In the genomic region with DNA sequence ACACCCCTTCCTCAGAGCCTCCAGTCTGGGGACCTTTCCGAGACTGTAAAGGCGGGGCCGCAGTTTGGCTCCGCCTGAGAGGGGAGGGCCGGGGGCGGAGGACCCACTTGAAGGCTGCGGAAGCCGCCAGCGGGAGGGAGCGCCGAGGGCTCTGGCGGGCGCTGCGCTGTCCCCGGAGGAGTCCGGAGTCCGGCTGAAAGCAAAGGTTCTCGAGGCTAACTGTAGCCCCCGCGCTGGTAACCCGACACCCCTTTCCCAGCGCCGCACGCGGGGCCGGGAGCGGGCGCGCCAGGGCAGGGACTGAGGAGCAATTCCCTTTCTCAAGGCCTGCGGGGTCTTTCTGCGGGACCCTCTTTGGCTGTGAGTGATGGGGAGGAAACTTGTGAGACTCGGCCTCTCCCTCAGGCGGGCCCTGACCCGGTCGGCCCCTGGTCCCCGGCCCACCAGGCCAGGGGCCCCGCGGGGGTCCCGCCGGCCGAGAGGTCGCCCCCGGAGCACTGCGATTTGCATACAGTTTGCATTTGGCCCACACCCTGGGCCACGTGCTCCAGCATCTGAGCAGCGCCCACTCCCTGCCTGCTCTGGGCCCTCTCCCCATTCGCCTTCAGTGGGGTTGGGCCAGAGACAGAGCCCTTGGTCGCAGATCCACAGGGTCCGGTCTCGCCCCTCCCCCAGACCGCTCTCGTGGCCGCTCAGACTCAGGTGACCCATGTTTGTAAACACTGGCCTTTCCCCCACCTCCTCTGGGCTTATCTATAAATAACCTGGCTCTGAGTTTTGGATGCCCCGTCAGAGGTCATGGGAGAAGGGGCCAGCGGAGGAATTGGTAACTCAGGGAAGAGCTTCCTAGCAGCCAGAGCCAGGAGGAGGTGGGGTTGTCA, we compare ENCODE assay signal across 1 cellular context.
TF ChIP-seq lines count a peak whose summit lies in the region.

No MANE protein-coding gene starts in this region.

TF ChIP-seq in HepG2, 621 proteins besides CTCF, POLR2A, EP300 and RAD21 (continued from another document and continues in another):
- TF ChIP-seq, protein P1, sequence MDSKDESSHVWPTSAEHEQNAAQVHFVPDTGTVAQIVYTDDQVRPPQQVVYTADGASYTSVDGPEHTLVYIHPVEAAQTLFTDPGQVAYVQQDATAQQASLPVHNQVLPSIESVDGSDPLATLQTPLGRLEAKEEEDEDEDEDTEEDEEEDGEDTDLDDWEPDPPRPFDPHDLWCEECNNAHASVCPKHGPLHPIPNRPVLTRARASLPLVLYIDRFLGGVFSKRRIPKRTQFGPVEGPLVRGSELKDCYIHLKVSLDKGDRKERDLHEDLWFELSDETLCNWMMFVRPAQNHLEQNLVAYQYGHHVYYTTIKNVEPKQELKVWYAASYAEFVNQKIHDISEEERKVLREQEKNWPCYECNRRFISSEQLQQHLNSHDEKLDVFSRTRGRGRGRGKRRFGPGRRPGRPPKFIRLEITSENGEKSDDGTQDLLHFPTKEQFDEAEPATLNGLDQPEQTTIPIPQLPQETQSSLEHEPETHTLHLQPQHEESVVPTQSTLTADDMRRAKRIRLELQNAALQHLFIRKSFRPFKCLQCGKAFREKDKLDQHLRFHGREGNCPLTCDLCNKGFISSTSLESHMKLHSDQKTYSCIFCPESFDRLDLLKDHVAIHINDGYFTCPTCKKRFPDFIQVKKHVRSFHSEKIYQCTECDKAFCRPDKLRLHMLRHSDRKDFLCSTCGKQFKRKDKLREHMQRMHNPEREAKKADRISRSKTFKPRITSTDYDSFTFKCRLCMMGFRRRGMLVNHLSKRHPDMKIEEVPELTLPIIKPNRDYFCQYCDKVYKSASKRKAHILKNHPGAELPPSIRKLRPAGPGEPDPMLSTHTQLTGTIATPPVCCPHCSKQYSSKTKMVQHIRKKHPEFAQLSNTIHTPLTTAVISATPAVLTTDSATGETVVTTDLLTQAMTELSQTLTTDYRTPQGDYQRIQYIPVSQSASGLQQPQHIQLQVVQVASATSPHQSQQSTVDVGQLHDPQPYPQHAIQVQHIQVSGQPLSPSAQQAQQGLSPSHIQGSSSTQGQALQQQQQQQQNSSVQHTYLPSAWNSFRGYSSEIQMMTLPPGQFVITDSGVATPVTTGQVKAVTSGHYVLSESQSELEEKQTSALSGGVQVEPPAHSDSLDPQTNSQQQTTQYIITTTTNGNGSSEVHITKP (CRISPR knock-in tag; IDR thresholded peaks at IDR 0.05; ENCODE audit: low read depth): no peak
- TF ChIP-seq RBAK (CRISPR knock-in tag; IDR thresholded peaks at IDR 0.05): no peak
- no peak for TF ChIP-seq MATR3 (CRISPR knock-in tag; IDR thresholded peaks at IDR 0.05)
- no peak; the same call in 1 of the 2 replicates for TF ChIP-seq ZIK1 (CRISPR knock-in tag; IDR thresholded peaks at IDR 0.05; ENCODE audit: borderline replicate concordance, low read depth)
- no peak for TF ChIP-seq TP53 (CRISPR knock-in tag; conservative IDR thresholded peaks at IDR 0.05)
- no peak; the same call in 1 of the 2 replicates for TF ChIP-seq MYNN (CRISPR knock-in tag; IDR thresholded peaks at IDR 0.05; ENCODE audit: low read depth)
- TF ChIP-seq, protein P2, sequence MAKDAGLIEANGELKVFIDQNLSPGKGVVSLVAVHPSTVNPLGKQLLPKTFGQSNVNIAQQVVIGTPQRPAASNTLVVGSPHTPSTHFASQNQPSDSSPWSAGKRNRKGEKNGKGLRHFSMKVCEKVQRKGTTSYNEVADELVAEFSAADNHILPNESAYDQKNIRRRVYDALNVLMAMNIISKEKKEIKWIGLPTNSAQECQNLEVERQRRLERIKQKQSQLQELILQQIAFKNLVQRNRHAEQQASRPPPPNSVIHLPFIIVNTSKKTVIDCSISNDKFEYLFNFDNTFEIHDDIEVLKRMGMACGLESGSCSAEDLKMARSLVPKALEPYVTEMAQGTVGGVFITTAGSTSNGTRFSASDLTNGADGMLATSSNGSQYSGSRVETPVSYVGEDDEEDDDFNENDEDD (CRISPR knock-in tag; IDR thresholded peaks at IDR 0.05; ENCODE audit: borderline replicate concordance): peak; percentile 58; the same call in 1 of the 2 replicates
- no peak for TF ChIP-seq TCF7L2 (IDR thresholded peaks at IDR 0.05; ENCODE audit: low read depth, low read length)
- TF ChIP-seq, protein P3, sequence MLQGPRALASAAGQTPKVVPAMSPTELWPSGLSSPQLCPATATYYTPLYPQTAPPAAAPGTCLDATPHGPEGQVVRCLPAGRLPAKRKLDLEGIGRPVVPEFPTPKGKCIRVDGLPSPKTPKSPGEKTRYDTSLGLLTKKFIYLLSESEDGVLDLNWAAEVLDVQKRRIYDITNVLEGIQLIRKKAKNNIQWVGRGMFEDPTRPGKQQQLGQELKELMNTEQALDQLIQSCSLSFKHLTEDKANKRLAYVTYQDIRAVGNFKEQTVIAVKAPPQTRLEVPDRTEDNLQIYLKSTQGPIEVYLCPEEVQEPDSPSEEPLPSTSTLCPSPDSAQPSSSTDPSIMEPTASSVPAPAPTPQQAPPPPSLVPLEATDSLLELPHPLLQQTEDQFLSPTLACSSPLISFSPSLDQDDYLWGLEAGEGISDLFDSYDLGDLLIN (CRISPR knock-in tag; IDR thresholded peaks at IDR 0.05; ENCODE audit: borderline replicate concordance): no peak
- peak; percentile 35 for TF ChIP-seq PHF8 (CRISPR knock-in tag; IDR thresholded peaks at IDR 0.05)
- TF ChIP-seq, protein P4, sequence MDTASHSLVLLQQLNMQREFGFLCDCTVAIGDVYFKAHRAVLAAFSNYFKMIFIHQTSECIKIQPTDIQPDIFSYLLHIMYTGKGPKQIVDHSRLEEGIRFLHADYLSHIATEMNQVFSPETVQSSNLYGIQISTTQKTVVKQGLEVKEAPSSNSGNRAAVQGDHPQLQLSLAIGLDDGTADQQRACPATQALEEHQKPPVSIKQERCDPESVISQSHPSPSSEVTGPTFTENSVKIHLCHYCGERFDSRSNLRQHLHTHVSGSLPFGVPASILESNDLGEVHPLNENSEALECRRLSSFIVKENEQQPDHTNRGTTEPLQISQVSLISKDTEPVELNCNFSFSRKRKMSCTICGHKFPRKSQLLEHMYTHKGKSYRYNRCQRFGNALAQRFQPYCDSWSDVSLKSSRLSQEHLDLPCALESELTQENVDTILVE (CRISPR knock-in tag; IDR thresholded peaks at IDR 0.05): no peak
- TF ChIP-seq ZFY (CRISPR knock-in tag; IDR thresholded peaks at IDR 0.05): peak; percentile 67
- TF ChIP-seq ZNF296 (CRISPR knock-in tag; conservative IDR thresholded peaks at IDR 0.05): no peak
- TF ChIP-seq, protein P5, sequence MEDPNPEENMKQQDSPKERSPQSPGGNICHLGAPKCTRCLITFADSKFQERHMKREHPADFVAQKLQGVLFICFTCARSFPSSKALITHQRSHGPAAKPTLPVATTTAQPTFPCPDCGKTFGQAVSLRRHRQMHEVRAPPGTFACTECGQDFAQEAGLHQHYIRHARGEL (CRISPR knock-in tag; IDR thresholded peaks at IDR 0.05): no peak
- TF ChIP-seq ZNF44 (CRISPR knock-in tag; IDR thresholded peaks at IDR 0.05): no peak
- TF ChIP-seq ZNF891 (CRISPR knock-in tag; IDR thresholded peaks at IDR 0.05): no peak
- no peak for TF ChIP-seq ZNF34 (CRISPR knock-in tag; IDR thresholded peaks at IDR 0.05; ENCODE audit: borderline replicate concordance)
- no peak for TF ChIP-seq ZNF224 (CRISPR knock-in tag; IDR thresholded peaks at IDR 0.05)
- TF ChIP-seq KMT2A (CRISPR knock-in tag; IDR thresholded peaks at IDR 0.05): no peak
- peak; percentile 67; the same call in 1 of the 2 replicates for TF ChIP-seq ZNF232 (CRISPR knock-in tag; IDR thresholded peaks at IDR 0.05; ENCODE audit: borderline replicate concordance)
- peak; percentile 58; the same call in 1 of the 2 replicates for TF ChIP-seq MAZ (IDR thresholded peaks at IDR 0.05; ENCODE audit: borderline replicate concordance, low read depth, low read length)
- TF ChIP-seq MAZ (CRISPR knock-in tag; IDR thresholded peaks at IDR 0.05; ENCODE audit: low read depth): 0 out of 2 replicates have a peak, but pooled peaks have one; percentile 47
- TF ChIP-seq HNRNPUL1 (IDR thresholded peaks at IDR 0.05; ENCODE audit: low read depth, low read length): no peak
- no peak for TF ChIP-seq CAMTA2 (CRISPR knock-in tag; IDR thresholded peaks at IDR 0.05; ENCODE audit: borderline replicate concordance)
- no peak for TF ChIP-seq IRF2 (CRISPR knock-in tag; IDR thresholded peaks at IDR 0.05)
- TF ChIP-seq ZFP82 (CRISPR knock-in tag; IDR thresholded peaks at IDR 0.05; ENCODE audit: borderline replicate concordance): peak; percentile 54; the same call in 1 of the 2 replicates
- TF ChIP-seq ZNF780A (CRISPR knock-in tag; IDR thresholded peaks at IDR 0.05): no peak
- TF ChIP-seq HNRNPH1 (optimal IDR thresholded peaks at IDR 0.05; ENCODE audit: low read depth, low read length): no peak
- 0 out of 2 replicates have a peak, but pooled peaks have one; percentile 9 for TF ChIP-seq HMG20A (CRISPR knock-in tag; IDR thresholded peaks at IDR 0.05; ENCODE audit: borderline replicate concordance)
- peak; percentile 97 for TF ChIP-seq SIX1 (CRISPR knock-in tag; IDR thresholded peaks at IDR 0.05; ENCODE audit: borderline replicate concordance)
- TF ChIP-seq ZNF709 (CRISPR knock-in tag; IDR thresholded peaks at IDR 0.05): peak; percentile 22; the same call in 1 of the 2 replicates
- TF ChIP-seq, protein P6, sequence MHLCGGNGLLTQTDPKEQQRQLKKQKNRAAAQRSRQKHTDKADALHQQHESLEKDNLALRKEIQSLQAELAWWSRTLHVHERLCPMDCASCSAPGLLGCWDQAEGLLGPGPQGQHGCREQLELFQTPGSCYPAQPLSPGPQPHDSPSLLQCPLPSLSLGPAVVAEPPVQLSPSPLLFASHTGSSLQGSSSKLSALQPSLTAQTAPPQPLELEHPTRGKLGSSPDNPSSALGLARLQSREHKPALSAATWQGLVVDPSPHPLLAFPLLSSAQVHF (CRISPR knock-in tag; IDR thresholded peaks at IDR 0.05): no peak
- TF ChIP-seq ZNF83 (CRISPR knock-in tag; IDR thresholded peaks at IDR 0.05; ENCODE audit: borderline replicate concordance): no peak
- TF ChIP-seq, protein P7, sequence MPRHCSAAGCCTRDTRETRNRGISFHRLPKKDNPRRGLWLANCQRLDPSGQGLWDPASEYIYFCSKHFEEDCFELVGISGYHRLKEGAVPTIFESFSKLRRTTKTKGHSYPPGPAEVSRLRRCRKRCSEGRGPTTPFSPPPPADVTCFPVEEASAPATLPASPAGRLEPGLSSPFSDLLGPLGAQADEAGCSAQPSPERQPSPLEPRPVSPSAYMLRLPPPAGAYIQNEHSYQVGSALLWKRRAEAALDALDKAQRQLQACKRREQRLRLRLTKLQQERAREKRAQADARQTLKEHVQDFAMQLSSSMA (CRISPR knock-in tag; IDR thresholded peaks at IDR 0.05): 0 out of 2 replicates have a peak, but pooled peaks have one; percentile 20
- TF ChIP-seq, protein P8, sequence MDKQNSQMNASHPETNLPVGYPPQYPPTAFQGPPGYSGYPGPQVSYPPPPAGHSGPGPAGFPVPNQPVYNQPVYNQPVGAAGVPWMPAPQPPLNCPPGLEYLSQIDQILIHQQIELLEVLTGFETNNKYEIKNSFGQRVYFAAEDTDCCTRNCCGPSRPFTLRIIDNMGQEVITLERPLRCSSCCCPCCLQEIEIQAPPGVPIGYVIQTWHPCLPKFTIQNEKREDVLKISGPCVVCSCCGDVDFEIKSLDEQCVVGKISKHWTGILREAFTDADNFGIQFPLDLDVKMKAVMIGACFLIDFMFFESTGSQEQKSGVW (CRISPR knock-in tag; IDR thresholded peaks at IDR 0.05; ENCODE audit: borderline replicate concordance): no peak
- TF ChIP-seq, protein P9, sequence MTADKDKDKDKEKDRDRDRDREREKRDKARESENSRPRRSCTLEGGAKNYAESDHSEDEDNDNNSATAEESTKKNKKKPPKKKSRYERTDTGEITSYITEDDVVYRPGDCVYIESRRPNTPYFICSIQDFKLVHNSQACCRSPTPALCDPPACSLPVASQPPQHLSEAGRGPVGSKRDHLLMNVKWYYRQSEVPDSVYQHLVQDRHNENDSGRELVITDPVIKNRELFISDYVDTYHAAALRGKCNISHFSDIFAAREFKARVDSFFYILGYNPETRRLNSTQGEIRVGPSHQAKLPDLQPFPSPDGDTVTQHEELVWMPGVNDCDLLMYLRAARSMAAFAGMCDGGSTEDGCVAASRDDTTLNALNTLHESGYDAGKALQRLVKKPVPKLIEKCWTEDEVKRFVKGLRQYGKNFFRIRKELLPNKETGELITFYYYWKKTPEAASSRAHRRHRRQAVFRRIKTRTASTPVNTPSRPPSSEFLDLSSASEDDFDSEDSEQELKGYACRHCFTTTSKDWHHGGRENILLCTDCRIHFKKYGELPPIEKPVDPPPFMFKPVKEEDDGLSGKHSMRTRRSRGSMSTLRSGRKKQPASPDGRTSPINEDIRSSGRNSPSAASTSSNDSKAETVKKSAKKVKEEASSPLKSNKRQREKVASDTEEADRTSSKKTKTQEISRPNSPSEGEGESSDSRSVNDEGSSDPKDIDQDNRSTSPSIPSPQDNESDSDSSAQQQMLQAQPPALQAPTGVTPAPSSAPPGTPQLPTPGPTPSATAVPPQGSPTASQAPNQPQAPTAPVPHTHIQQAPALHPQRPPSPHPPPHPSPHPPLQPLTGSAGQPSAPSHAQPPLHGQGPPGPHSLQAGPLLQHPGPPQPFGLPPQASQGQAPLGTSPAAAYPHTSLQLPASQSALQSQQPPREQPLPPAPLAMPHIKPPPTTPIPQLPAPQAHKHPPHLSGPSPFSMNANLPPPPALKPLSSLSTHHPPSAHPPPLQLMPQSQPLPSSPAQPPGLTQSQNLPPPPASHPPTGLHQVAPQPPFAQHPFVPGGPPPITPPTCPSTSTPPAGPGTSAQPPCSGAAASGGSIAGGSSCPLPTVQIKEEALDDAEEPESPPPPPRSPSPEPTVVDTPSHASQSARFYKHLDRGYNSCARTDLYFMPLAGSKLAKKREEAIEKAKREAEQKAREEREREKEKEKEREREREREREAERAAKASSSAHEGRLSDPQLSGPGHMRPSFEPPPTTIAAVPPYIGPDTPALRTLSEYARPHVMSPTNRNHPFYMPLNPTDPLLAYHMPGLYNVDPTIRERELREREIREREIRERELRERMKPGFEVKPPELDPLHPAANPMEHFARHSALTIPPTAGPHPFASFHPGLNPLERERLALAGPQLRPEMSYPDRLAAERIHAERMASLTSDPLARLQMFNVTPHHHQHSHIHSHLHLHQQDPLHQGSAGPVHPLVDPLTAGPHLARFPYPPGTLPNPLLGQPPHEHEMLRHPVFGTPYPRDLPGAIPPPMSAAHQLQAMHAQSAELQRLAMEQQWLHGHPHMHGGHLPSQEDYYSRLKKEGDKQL (CRISPR knock-in tag; IDR thresholded peaks at IDR 0.05; ENCODE audit: low read depth): no peak
- no peak for TF ChIP-seq ZNF773 (CRISPR knock-in tag; IDR thresholded peaks at IDR 0.05; ENCODE audit: borderline replicate concordance)
- TF ChIP-seq ZNF678 (CRISPR knock-in tag; IDR thresholded peaks at IDR 0.05): 0 out of 2 replicates have a peak, but pooled peaks have one; percentile 24
- no peak for TF ChIP-seq MAFF (IDR thresholded peaks at IDR 0.05; ENCODE audit: low read depth, low read length)
- TF ChIP-seq, protein P10, sequence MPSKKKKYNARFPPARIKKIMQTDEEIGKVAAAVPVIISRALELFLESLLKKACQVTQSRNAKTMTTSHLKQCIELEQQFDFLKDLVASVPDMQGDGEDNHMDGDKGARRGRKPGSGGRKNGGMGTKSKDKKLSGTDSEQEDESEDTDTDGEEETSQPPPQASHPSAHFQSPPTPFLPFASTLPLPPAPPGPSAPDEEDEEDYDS (CRISPR knock-in tag; IDR thresholded peaks at IDR 0.05): no peak
- TF ChIP-seq, protein P11, sequence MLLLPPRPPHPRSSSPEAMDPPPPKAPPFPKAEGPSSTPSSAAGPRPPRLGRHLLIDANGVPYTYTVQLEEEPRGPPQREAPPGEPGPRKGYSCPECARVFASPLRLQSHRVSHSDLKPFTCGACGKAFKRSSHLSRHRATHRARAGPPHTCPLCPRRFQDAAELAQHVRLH (CRISPR knock-in tag; IDR thresholded peaks at IDR 0.05; ENCODE audit: borderline replicate concordance, low read depth): 0 out of 2 replicates have a peak, but pooled peaks have one; percentile 8
- peak; percentile 89; the same call in 1 of the 2 replicates for TF ChIP-seq ZNF33A (CRISPR knock-in tag; IDR thresholded peaks at IDR 0.05; ENCODE audit: borderline replicate concordance)
- TF ChIP-seq ZNF644 (CRISPR knock-in tag; IDR thresholded peaks at IDR 0.05; ENCODE audit: low read depth): no peak
- no peak for TF ChIP-seq NR2C2 (CRISPR knock-in tag; IDR thresholded peaks at IDR 0.05; ENCODE audit: borderline replicate concordance)
- TF ChIP-seq EED (CRISPR knock-in tag; IDR thresholded peaks at IDR 0.05): no peak
